ENCODE assay signal across 16 cellular contexts in genomic region chr3:110343376-110343775, GRCh38.
DNase-seq lines count a peak whose midpoint lies in the region; ATAC-seq, FAIRE-seq and TF ChIP-seq lines count a peak whose summit lies in the region.
"Had no signal": no experiment of that assay in that cellular context is flagged by ENCODE, and none has a peak within 500 bp of the region (broad histone marks: within the 10 kb centered on the region; RNA-seq: fewer than 3 reads in every experiment).

No MANE protein-coding gene starts in this region.

- H3K9me3 Mint-ChIP-seq in astrocyte (ENCODE audit: unreplicated experiment) = no peaks in the 10 kb centered on the region

- H4K20me1 ChIP-seq in astrocyte (ENCODE audit: insufficient read depth, low read length) = no peaks in the 10 kb centered on the region

- DNase-seq in EH (ENCODE audit: low read depth) (peak; percentile 53), astrocyte (ENCODE audit: low read depth) (peak; percentile 47), kidney tubule cell (ENCODE audit: low spot score) (peak; percentile 93), HEK293T (ENCODE audit: extremely low spot score) (no peak)
- DNase-seq: activated CD4-positive, alpha-beta T cell treated with anti-CD3 and anti-CD28 coated beads for 48 hours; activated gamma-delta T cell treated with Interleukin-2 at 50 U/mL for 16 hours; colonic mucosa; heart right ventricle; NCI-H1092 treated with DMSO at 0.1 percent for 48 hours; NCI-H774; retina had no signal

- H3K36me3 ChIP-seq in astrocyte (ENCODE audit: insufficient read depth, low read length) = no peaks in the 10 kb centered on the region
- H3K36me3 ChIP-seq: colonic mucosa, heart right ventricle, tibial nerve had no signal

- peak overlapping the region; percentile 41 for H3K27ac Mint-ChIP-seq in astrocyte (ENCODE audit: unreplicated experiment)

- H3K4me1 Mint-ChIP-seq in astrocyte (ENCODE audit: low read depth, unreplicated experiment) = peaks cover 23% of the 10 kb centered on the region

- H3K79me2 ChIP-seq in astrocyte (ENCODE audit: insufficient read depth, low read length) = no peaks in the 10 kb centered on the region

- no peaks in the 10 kb centered on the region for H3K9me3 ChIP-seq in astrocyte (ENCODE audit: insufficient read depth, low read depth, low read length)
- H3K9me3 ChIP-seq: colonic mucosa, tibial nerve had no signal

- no peak overlapping the region for H3K9ac ChIP-seq in astrocyte (ENCODE audit: low read length)

- no peaks in the 10 kb centered on the region for H3K27me3 ChIP-seq in astrocyte (ENCODE audit: insufficient read depth, low read length)
- H3K27me3 ChIP-seq: colonic mucosa, heart right ventricle, tibial nerve had no signal

- H3K27ac ChIP-seq in astrocyte (ENCODE audit: low read depth, low read length) = no peak overlapping the region
- H3K27ac ChIP-seq: colonic mucosa, heart right ventricle, tibial nerve had no signal

- ATAC-seq in HG03095 (IDR thresholded peaks at IDR 0.05; ENCODE audit: unreplicated experiment) (peak; percentile 2), GM21360 (IDR thresholded peaks at IDR 0.05; ENCODE audit: unreplicated experiment) (no peak), HG03378 (IDR thresholded peaks at IDR 0.05; ENCODE audit: unreplicated experiment) (no peak), HG03108 (IDR thresholded peaks at IDR 0.05; ENCODE audit: unreplicated experiment) (no peak)
- ATAC-seq: heart right ventricle had no signal

- H3K4me2 ChIP-seq in astrocyte (ENCODE audit: low read length) = no peak overlapping the region

- H3K36me3 Mint-ChIP-seq in astrocyte (ENCODE audit: low read depth, unreplicated experiment) = no peaks in the 10 kb centered on the region

- CTCF ChIA-PET in HEK293T (lab: Yijun Ruan, JAX) = no interaction called here

- H2AFZ ChIP-seq in astrocyte (ENCODE audit: low read depth, low read length) = no peak overlapping the region

- POLR2A ChIA-PET in HEK293T (lab: Yijun Ruan, JAX) = no interaction called here

- FAIRE-seq in astrocyte (lab: Jason Lieb, UNC) = peak; percentile 75

- no peak overlapping the region for H3K4me3 Mint-ChIP-seq in astrocyte (ENCODE audit: unreplicated experiment)

- no peak for TF ChIP-seq CTCF in astrocyte (IDR thresholded peaks at IDR 0.05; ENCODE audit: insufficient read depth, low read depth, low read length)

- no peak overlapping the region for H3K4me3 ChIP-seq in astrocyte (ENCODE audit: insufficient read depth, low read depth, low read length)
- H3K4me3 ChIP-seq: colonic mucosa, heart right ventricle, tibial nerve had no signal

- H3K27me3 Mint-ChIP-seq in astrocyte (ENCODE audit: low read depth, unreplicated experiment) = no peaks in the 10 kb centered on the region

- peaks cover 5% of the 10 kb centered on the region for H3K4me1 ChIP-seq in astrocyte (ENCODE audit: insufficient read depth, low read length)
- H3K4me1 ChIP-seq: colonic mucosa, heart right ventricle, tibial nerve had no signal

TF ChIP-seq in HEK293T, 16 proteins besides CTCF, POLR2A, EP300 and RAD21:
- TF ChIP-seq PKNOX1 (IDR thresholded peaks at IDR 0.05) (no peak), ARNT (IDR thresholded peaks at IDR 0.05) (no peak), NFRKB (IDR thresholded peaks at IDR 0.05) (no peak), LEF1 (IDR thresholded peaks at IDR 0.05; ENCODE audit: borderline replicate concordance) (no peak), FOXK2 (IDR thresholded peaks at IDR 0.05) (no peak), SP1 (IDR thresholded peaks at IDR 0.05) (no peak), ELF4 (IDR thresholded peaks at IDR 0.05) (no peak)
